ENCODE assay signal across 18 cellular contexts in genomic region chr6:21300439-21300838, GRCh38.
A peak's percentile ranks its signal among the peaks of the same experiment; 100 is the strongest.
DNase-seq lines count a peak whose midpoint lies in the region; FAIRE-seq lines count a peak whose summit lies in the region.
"Had no signal": no experiment of that assay in that cellular context is flagged by ENCODE, and none has a peak within 500 bp of the region (broad histone marks: within the 10 kb centered on the region; RNA-seq: fewer than 3 reads in every experiment).

No MANE protein-coding gene starts in this region.

- DNase-seq in frontal cortex (ENCODE audit: low spot score in 2 of 2) (no peak), NCI-H446 (lab: John Stamatoyannopoulos, UW) (no peak), COR-L47 (lab: John Stamatoyannopoulos, UW) (no peak), DMS79 treated with DMSO at 0.1 percent for 48 hours (lab: John Stamatoyannopoulos, UW) (no peak)
- DNase-seq: 8988T; AML-193; CD4-positive, alpha-beta T cell; CD8-positive, alpha-beta T cell; DMS 273 treated with DMSO at 0.1 percent for 48 hours; DMS153; DMS53; DMS79; GDM1 had no signal

- FAIRE-seq in G401.6 (lab: Jason Lieb, UNC), result peak; percentile 3
- FAIRE-seq in frontal cortex (lab: Jason Lieb, UNC), result peak; percentile 64
- FAIRE-seq: A549, GM12878, GM12892, GM18507 had no signal
